1 cellular context compared by ENCODE assay signal in the genomic region with DNA sequence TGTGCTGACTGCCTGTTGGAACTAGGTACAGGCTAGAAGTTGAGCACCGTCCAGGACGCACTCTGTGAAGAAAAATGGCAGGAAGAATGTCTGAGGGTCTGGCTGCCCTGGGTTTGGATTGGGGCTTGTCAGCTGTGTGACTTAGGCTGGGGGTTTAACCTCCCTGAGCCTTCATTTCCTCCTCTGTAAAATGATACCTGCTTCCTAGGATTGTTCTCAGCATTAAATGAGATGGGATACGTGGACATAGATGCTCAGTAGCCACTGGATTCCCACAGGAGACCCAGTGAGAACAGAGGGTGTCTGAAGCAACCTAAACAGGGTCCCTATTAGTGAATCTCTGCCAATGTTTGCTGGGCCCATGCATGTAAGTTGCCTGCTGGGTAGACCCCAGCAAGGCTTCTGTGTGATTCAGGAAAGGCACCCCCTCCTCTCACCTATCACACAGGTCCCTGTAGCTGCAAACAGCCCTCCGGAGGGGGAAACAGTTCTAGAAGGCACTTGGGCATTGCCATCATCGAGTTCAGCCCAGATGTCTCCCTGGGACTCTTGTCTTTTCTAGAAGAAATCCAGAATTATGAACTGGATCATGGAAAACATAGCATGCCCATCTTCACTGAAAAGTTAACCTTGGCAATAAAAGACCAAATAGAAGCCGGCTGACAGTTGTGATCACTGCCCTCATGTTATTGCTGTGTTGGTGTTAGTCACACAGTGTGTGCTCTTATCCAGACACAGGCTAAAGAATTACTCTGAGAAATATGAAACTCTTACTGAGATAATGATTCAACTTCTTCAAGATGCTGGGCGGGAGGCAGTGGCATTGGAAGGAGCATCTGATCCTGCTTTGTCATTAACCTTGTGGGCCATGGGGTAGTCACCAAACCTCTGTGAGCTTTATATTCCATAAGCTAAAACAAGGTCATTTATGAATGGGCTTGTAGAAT.
TF ChIP-seq lines count a peak whose summit lies in the region.

No MANE protein-coding gene starts in this region.

TF ChIP-seq in HCT116, 20 proteins besides CTCF, POLR2A, EP300 and RAD21 (continued from another document):
- TF ChIP-seq, protein P1, sequence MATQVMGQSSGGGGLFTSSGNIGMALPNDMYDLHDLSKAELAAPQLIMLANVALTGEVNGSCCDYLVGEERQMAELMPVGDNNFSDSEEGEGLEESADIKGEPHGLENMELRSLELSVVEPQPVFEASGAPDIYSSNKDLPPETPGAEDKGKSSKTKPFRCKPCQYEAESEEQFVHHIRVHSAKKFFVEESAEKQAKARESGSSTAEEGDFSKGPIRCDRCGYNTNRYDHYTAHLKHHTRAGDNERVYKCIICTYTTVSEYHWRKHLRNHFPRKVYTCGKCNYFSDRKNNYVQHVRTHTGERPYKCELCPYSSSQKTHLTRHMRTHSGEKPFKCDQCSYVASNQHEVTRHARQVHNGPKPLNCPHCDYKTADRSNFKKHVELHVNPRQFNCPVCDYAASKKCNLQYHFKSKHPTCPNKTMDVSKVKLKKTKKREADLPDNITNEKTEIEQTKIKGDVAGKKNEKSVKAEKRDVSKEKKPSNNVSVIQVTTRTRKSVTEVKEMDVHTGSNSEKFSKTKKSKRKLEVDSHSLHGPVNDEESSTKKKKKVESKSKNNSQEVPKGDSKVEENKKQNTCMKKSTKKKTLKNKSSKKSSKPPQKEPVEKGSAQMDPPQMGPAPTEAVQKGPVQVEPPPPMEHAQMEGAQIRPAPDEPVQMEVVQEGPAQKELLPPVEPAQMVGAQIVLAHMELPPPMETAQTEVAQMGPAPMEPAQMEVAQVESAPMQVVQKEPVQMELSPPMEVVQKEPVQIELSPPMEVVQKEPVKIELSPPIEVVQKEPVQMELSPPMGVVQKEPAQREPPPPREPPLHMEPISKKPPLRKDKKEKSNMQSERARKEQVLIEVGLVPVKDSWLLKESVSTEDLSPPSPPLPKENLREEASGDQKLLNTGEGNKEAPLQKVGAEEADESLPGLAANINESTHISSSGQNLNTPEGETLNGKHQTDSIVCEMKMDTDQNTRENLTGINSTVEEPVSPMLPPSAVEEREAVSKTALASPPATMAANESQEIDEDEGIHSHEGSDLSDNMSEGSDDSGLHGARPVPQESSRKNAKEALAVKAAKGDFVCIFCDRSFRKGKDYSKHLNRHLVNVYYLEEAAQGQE (IDR thresholded peaks at IDR 0.05; ENCODE audit: low read depth) = no peak
- TF ChIP-seq ZNF274 (IDR thresholded peaks at IDR 0.05; ENCODE audit: low read depth, low read length) = no peak
